ENCODE assay signal across 12 cellular contexts in genomic region chrX:51395474-51395806, GRCh38.
A peak's percentile ranks its signal among the peaks of the same experiment; 100 is the strongest.
DNase-seq lines count a peak whose midpoint lies in the region; ATAC-seq and TF ChIP-seq lines count a peak whose summit lies in the region.
"Had no signal": no experiment of that assay in that cellular context is flagged by ENCODE, and none has a peak within 500 bp of the region (broad histone marks: within the 10 kb centered on the region; RNA-seq: fewer than 3 reads in every experiment).

No MANE protein-coding gene starts in this region.

- peak overlapping the region; percentile 88 for H3K4me3 Mint-ChIP-seq in activated T-cell treated with anti-CD3 and anti-CD28 coated beads, Interleukin-2, amount 50 U/mL, for 4 hours
- H3K4me3 Mint-ChIP-seq in activated T-helper 17 cell treated with anti-CD3 and anti-CD28 coated beads, Interleukin-2, amount 50 U/mL, for 72 hours = peak overlapping the region; percentile 82

- no peaks in the 10 kb centered on the region for H3K27me3 Mint-ChIP-seq in activated T-cell treated with anti-CD3 and anti-CD28 coated beads, Interleukin-2, amount 50 U/mL, for 4 hours (ENCODE audit: low read depth)
- no peaks in the 10 kb centered on the region for H3K27me3 Mint-ChIP-seq in activated T-helper 17 cell treated with anti-CD3 and anti-CD28 coated beads, Interleukin-2, amount 50 U/mL, for 72 hours

- H3K36me3 ChIP-seq in kidney epithelial cell (ENCODE audit: control insufficient read depth, insufficient read depth, low read length) (no peaks in the 10 kb centered on the region), thoracic aorta (no peaks in the 10 kb centered on the region)
- H3K36me3 ChIP-seq: WERI-Rb-1 had no signal

- H3K36me3 Mint-ChIP-seq in activated T-cell treated with anti-CD3 and anti-CD28 coated beads, Interleukin-2, amount 50 U/mL, for 4 hours (ENCODE audit: insufficient read depth) = peaks cover 4% of the 10 kb centered on the region
- no peaks in the 10 kb centered on the region for H3K36me3 Mint-ChIP-seq in activated T-helper 17 cell treated with anti-CD3 and anti-CD28 coated beads, Interleukin-2, amount 50 U/mL, for 72 hours (ENCODE audit: low read depth)

- peak overlapping the region in 1 of 2 donors; percentile 61 for H3K27ac ChIP-seq in thoracic aorta
- H3K27ac ChIP-seq: GM23248, WERI-Rb-1 had no signal

- DNase-seq in activated T-cell treated with anti-CD3 and anti-CD28 coated beads, Interleukin-2, amount 50 U/mL, for 4 hours = no peak
- DNase-seq in activated T-cell treated with anti-CD3 and anti-CD28 coated beads, Interleukin-2, amount 50 U/mL, for 48 hours = no peak
- DNase-seq in kidney epithelial cell (ENCODE audit: low read depth) = no peak
- DNase-seq in thoracic aorta (ENCODE audit: low spot score) = no peak
- no peak for DNase-seq in NCI-H1092 treated with DMSO at 0.1 percent for 48 hours (lab: John Stamatoyannopoulos, UW)
- DNase-seq in KBM-7 = no peak
- DNase-seq in CD1c-positive myeloid dendritic cell (ENCODE audit: extremely low spot score) = no peak
- DNase-seq: NCI-H774, WERI-Rb-1 had no signal

- H3K27me3 ChIP-seq in kidney epithelial cell (ENCODE audit: control insufficient read depth, insufficient read depth, low read length) (no peaks in the 10 kb centered on the region), thoracic aorta (replicated peaks; ENCODE audit: insufficient read depth) (no peaks in the 10 kb centered on the region)

- peak overlapping the region; percentile 46 for H3K27ac Mint-ChIP-seq in activated T-helper 17 cell treated with anti-CD3 and anti-CD28 coated beads, Interleukin-2, amount 50 U/mL, for 72 hours

- in situ Hi-C loops in KBM-7 (cut with MboI; ENCODE audit: low pct_unique_long_range_greater_than_20kb, low sequenced_read_pairs) = no loop called here

- H3K4me1 ChIP-seq in thoracic aorta (ENCODE audit: control insufficient read depth in 1 of 2, low read depth in 2 of 2) = no peaks in the 10 kb centered on the region

- TF ChIP-seq CTCF in kidney epithelial cell (IDR thresholded peaks at IDR 0.05; ENCODE audit: insufficient read depth, low read length, poor library complexity, severe bottlenecking) = no peak
- no peak for TF ChIP-seq CTCF in thoracic aorta (IDR thresholded peaks at IDR 0.05)

- ATAC-seq in activated T-cell treated with anti-CD3 and anti-CD28 coated beads, Interleukin-2, amount 50 U/mL, for 4 hours = peak in 1 of 2 donors; percentile 10
- ATAC-seq in activated T-helper 17 cell treated with anti-CD3 and anti-CD28 coated beads, Interleukin-2, amount 50 U/mL, for 72 hours (replicated peaks) = peak; percentile 14
- no peak for ATAC-seq in thoracic aorta (ENCODE audit: insufficient number of reproducible peaks, low FRiP score, low read depth)

- H3K4me1 Mint-ChIP-seq in activated T-cell treated with anti-CD3 and anti-CD28 coated beads, Interleukin-2, amount 50 U/mL, for 4 hours (ENCODE audit: low read depth) = peaks cover 37% of the 10 kb centered on the region
- H3K4me1 Mint-ChIP-seq in activated T-helper 17 cell treated with anti-CD3 and anti-CD28 coated beads, Interleukin-2, amount 50 U/mL, for 72 hours = peaks cover 14% of the 10 kb centered on the region

- H3K4me3 ChIP-seq in kidney epithelial cell (ENCODE audit: low read depth, low read length) (peak overlapping the region; percentile 38), thoracic aorta (peak overlapping the region; percentile 77)
- H3K4me3 ChIP-seq: GM12878, GM23248 had no signal

- no peaks in the 10 kb centered on the region for H3K9me3 ChIP-seq in thoracic aorta

- no peaks in the 10 kb centered on the region for H3K9me3 Mint-ChIP-seq in activated T-cell treated with anti-CD3 and anti-CD28 coated beads, Interleukin-2, amount 50 U/mL, for 4 hours
- H3K9me3 Mint-ChIP-seq in activated T-helper 17 cell treated with anti-CD3 and anti-CD28 coated beads, Interleukin-2, amount 50 U/mL, for 72 hours = no peaks in the 10 kb centered on the region
